In the genomic region with DNA sequence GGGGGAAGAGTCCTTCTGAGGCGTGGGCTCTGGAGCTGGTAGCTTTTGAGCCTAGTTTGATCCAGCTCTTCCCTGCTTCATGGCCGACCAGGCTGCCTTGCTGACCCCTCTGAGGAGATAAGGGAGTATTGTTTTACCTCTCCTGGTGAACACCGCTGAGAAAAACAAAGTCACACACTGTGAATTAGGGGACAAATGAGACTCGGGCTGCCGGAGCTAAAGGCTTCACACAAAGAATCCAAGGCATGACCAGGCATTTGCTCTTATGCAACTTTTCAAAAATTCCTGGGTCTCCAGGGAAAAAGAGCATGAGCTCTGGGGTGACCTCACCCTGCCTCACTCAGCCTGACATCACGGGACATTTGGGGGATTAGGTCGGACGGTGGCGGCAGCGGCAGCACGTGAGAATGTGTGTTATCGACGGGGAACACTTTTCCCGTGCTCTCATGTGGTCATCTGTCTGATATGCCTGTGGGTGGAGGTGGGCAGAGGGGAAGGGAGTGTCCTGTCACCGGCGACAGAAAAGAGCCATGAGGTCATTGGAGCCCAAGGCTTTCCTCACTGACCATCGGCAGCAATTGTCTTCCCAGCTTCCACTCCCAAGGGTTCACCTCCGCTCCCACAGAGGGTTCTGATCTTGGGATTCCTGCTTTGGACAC, we compare ENCODE assay signal across 1 cellular context.
TF ChIP-seq lines count a peak whose summit lies in the region.

No MANE protein-coding gene starts in this region.

TF ChIP-seq in HepG2, 621 proteins besides CTCF, POLR2A, EP300 and RAD21 (continued from another document and continues in another):
- TF ChIP-seq CEBPB (IDR thresholded peaks at IDR 0.05; ENCODE audit: borderline replicate concordance, low read depth, low read length) (peak; percentile 75; the same call in 1 of the 2 replicates), DNMT3B (CRISPR knock-in tag; conservative IDR thresholded peaks at IDR 0.05) (no peak; the same call in 1 of the 2 replicates), CENPX (CRISPR knock-in tag; IDR thresholded peaks at IDR 0.05) (no peak), NFE2 (CRISPR knock-in tag; IDR thresholded peaks at IDR 0.05) (no peak), CENPT (CRISPR knock-in tag; IDR thresholded peaks at IDR 0.05; ENCODE audit: low read depth) (no peak), ZNF598 (CRISPR knock-in tag; IDR thresholded peaks at IDR 0.05; ENCODE audit: borderline replicate concordance) (0 out of 2 replicates have a peak, but pooled peaks have one; percentile 39), ZNF616 (CRISPR knock-in tag; IDR thresholded peaks at IDR 0.05; ENCODE audit: low read depth) (no peak), BCL6 (CRISPR knock-in tag; IDR thresholded peaks at IDR 0.05) (peak; percentile 73), WIZ (CRISPR knock-in tag; IDR thresholded peaks at IDR 0.05) (no peak), JUNB (CRISPR knock-in tag; IDR thresholded peaks at IDR 0.05; ENCODE audit: borderline replicate concordance) (no peak), RXRB (CRISPR knock-in tag; IDR thresholded peaks at IDR 0.05; ENCODE audit: borderline replicate concordance) (peak; percentile 58; the same call in 1 of the 2 replicates), FOSL2 (CRISPR knock-in tag; IDR thresholded peaks at IDR 0.05) (peak; percentile 72), NFIC (IDR thresholded peaks at IDR 0.05; ENCODE audit: low read length) (no peak), NFE2L1 (CRISPR knock-in tag; IDR thresholded peaks at IDR 0.05; ENCODE audit: borderline replicate concordance) (no peak), ZNF746 (CRISPR knock-in tag; IDR thresholded peaks at IDR 0.05) (no peak), SSRP1 (CRISPR knock-in tag; IDR thresholded peaks at IDR 0.05) (no peak), ZNF354B (CRISPR knock-in tag; IDR thresholded peaks at IDR 0.05) (no peak), TRIM24 (CRISPR knock-in tag; IDR thresholded peaks at IDR 0.05) (no peak), PHF21A (CRISPR knock-in tag; IDR thresholded peaks at IDR 0.05) (peak; percentile 32; the same call in 1 of the 2 replicates), NFATC3 (CRISPR knock-in tag; IDR thresholded peaks at IDR 0.05) (no peak), ZNF44 (CRISPR knock-in tag; IDR thresholded peaks at IDR 0.05) (no peak), MTF2 (CRISPR knock-in tag; IDR thresholded peaks at IDR 0.05; ENCODE audit: borderline replicate concordance) (no peak), ERF (CRISPR knock-in tag; IDR thresholded peaks at IDR 0.05) (peak; percentile 37; the same call in 1 of the 2 replicates), ZNF496 (CRISPR knock-in tag; IDR thresholded peaks at IDR 0.05; ENCODE audit: insufficient replicate concordance) (no peak), ZNF7 (CRISPR knock-in tag; IDR thresholded peaks at IDR 0.05) (no peak), HOXA3 (CRISPR knock-in tag; IDR thresholded peaks at IDR 0.05) (peak; percentile 38; the same call in 1 of the 2 replicates), POLR2G (IDR thresholded peaks at IDR 0.05; ENCODE audit: low read depth, low read length) (no peak), TEAD3 (CRISPR knock-in tag; optimal IDR thresholded peaks at IDR 0.05; ENCODE audit: borderline replicate concordance) (peak; percentile 66), ZNF432 (CRISPR knock-in tag; IDR thresholded peaks at IDR 0.05; ENCODE audit: borderline replicate concordance) (no peak), KDM5B (CRISPR knock-in tag; IDR thresholded peaks at IDR 0.05; ENCODE audit: borderline replicate concordance) (peak; percentile 34; the same call in 1 of the 2 replicates), DMAP1 (CRISPR knock-in tag; IDR thresholded peaks at IDR 0.05) (0 out of 2 replicates have a peak, but pooled peaks have one; percentile 16), DR1 (CRISPR knock-in tag; IDR thresholded peaks at IDR 0.05) (no peak), RELA (CRISPR knock-in tag; IDR thresholded peaks at IDR 0.05) (no peak), AHR (CRISPR knock-in tag; IDR thresholded peaks at IDR 0.05) (no peak), MED8 (CRISPR knock-in tag; IDR thresholded peaks at IDR 0.05; ENCODE audit: insufficient replicate concordance) (no peak), RBM39 (IDR thresholded peaks at IDR 0.05; ENCODE audit: low read depth, low read length, poor library complexity, severe bottlenecking) (no peak)
- TF ChIP-seq, protein P1, sequence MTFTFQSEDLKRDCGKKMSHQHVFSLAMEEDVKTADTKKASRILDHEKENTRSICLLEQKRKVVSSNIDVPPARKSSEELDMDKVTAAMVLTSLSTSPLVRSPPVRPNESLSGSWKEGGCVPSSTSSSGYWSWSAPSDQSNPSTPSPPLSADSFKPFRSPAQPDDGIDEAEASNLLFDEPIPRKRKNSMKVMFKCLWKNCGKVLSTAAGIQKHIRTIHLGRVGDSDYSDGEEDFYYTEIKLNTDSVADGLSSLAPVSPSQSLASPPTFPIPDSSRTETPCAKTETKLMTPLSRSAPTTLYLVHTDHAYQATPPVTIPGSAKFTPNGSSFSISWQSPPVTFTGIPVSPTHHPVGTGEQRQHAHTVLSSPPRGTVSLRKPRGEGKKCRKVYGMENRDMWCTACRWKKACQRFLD (CRISPR knock-in tag; IDR thresholded peaks at IDR 0.05; ENCODE audit: borderline replicate concordance) = no peak
- TF ChIP-seq, protein P2, sequence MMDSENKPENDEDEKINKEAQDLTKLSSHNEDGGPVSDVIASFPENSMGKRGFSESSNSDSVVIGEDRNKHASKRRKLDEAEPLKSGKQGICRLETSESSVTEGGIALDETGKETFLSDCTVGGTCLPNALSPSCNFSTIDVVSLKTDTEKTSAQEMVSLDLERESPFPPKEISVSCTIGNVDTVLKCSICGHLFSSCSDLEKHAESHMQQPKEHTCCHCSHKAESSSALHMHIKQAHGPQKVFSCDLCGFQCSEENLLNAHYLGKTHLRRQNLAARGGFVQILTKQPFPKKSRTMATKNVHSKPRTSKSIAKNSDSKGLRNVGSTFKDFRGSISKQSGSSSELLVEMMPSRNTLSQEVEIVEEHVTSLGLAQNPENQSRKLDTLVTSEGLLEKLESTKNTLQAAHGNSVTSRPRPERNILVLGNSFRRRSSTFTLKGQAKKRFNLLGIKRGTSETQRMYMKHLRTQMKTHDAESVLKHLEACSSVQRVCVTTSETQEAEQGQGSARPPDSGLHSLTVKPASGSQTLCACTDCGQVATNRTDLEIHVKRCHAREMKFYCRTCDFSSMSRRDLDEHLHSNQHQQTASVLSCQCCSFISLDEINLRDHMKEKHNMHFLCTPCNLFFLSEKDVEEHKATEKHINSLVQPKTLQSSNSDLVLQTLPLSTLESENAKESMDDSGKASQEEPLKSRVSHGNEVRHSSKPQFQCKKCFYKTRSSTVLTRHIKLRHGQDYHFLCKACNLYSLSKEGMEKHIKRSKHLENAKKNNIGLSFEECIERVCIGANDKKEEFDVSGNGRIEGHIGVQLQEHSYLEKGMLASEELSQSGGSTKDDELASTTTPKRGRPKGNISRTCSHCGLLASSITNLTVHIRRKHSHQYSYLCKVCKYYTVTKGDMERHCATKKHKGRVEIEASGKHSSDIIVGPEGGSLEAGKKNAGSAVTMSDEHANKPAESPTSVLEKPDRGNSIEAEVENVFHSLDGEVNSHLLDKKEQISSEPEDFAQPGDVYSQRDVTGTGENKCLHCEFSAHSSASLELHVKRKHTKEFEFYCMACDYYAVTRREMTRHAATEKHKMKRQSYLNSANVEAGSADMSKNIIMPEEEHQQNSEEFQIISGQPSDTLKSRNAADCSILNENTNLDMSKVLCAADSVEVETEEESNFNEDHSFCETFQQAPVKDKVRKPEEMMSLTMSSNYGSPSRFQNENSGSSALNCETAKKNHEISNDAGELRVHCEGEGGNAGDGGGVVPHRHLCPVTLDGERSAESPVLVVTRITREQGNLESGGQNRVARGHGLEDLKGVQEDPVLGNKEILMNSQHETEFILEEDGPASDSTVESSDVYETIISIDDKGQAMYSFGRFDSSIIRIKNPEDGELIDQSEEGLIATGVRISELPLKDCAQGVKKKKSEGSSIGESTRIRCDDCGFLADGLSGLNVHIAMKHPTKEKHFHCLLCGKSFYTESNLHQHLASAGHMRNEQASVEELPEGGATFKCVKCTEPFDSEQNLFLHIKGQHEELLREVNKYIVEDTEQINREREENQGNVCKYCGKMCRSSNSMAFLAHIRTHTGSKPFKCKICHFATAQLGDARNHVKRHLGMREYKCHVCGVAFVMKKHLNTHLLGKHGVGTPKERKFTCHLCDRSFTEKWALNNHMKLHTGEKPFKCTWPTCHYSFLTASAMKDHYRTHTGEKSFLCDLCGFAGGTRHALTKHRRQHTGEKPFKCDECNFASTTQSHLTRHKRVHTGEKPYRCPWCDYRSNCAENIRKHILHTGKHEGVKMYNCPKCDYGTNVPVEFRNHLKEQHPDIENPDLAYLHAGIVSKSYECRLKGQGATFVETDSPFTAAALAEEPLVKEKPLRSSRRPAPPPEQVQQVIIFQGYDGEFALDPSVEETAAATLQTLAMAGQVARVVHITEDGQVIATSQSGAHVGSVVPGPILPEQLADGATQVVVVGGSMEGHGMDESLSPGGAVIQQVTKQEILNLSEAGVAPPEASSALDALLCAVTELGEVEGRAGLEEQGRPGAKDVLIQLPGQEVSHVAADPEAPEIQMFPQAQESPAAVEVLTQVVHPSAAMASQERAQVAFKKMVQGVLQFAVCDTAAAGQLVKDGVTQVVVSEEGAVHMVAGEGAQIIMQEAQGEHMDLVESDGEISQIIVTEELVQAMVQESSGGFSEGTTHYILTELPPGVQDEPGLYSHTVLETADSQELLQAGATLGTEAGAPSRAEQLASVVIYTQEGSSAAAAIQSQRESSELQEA (CRISPR knock-in tag; IDR thresholded peaks at IDR 0.05; ENCODE audit: not compliant biosample characterization) = no peak
- TF ChIP-seq, protein P3, sequence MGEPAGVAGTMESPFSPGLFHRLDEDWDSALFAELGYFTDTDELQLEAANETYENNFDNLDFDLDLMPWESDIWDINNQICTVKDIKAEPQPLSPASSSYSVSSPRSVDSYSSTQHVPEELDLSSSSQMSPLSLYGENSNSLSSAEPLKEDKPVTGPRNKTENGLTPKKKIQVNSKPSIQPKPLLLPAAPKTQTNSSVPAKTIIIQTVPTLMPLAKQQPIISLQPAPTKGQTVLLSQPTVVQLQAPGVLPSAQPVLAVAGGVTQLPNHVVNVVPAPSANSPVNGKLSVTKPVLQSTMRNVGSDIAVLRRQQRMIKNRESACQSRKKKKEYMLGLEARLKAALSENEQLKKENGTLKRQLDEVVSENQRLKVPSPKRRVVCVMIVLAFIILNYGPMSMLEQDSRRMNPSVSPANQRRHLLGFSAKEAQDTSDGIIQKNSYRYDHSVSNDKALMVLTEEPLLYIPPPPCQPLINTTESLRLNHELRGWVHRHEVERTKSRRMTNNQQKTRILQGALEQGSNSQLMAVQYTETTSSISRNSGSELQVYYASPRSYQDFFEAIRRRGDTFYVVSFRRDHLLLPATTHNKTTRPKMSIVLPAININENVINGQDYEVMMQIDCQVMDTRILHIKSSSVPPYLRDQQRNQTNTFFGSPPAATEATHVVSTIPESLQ (CRISPR knock-in tag; conservative IDR thresholded peaks at IDR 0.05) = no peak
- TF ChIP-seq, protein P4, sequence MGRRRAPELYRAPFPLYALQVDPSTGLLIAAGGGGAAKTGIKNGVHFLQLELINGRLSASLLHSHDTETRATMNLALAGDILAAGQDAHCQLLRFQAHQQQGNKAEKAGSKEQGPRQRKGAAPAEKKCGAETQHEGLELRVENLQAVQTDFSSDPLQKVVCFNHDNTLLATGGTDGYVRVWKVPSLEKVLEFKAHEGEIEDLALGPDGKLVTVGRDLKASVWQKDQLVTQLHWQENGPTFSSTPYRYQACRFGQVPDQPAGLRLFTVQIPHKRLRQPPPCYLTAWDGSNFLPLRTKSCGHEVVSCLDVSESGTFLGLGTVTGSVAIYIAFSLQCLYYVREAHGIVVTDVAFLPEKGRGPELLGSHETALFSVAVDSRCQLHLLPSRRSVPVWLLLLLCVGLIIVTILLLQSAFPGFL (CRISPR knock-in tag; IDR thresholded peaks at IDR 0.05) = no peak
- TF ChIP-seq, protein P5, sequence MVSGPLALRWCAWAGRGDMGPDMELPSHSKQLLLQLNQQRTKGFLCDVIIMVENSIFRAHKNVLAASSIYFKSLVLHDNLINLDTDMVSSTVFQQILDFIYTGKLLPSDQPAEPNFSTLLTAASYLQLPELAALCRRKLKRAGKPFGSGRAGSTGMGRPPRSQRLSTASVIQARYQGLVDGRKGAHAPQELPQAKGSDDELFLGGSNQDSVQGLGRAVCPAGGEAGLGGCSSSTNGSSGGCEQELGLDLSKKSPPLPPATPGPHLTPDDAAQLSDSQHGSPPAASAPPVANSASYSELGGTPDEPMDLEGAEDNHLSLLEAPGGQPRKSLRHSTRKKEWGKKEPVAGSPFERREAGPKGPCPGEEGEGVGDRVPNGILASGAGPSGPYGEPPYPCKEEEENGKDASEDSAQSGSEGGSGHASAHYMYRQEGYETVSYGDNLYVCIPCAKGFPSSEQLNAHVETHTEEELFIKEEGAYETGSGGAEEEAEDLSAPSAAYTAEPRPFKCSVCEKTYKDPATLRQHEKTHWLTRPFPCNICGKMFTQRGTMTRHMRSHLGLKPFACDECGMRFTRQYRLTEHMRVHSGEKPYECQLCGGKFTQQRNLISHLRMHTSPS (CRISPR knock-in tag; IDR thresholded peaks at IDR 0.05; ENCODE audit: low read depth) = 0 out of 2 replicates have a peak, but pooled peaks have one; percentile 41
- TF ChIP-seq, protein P6, sequence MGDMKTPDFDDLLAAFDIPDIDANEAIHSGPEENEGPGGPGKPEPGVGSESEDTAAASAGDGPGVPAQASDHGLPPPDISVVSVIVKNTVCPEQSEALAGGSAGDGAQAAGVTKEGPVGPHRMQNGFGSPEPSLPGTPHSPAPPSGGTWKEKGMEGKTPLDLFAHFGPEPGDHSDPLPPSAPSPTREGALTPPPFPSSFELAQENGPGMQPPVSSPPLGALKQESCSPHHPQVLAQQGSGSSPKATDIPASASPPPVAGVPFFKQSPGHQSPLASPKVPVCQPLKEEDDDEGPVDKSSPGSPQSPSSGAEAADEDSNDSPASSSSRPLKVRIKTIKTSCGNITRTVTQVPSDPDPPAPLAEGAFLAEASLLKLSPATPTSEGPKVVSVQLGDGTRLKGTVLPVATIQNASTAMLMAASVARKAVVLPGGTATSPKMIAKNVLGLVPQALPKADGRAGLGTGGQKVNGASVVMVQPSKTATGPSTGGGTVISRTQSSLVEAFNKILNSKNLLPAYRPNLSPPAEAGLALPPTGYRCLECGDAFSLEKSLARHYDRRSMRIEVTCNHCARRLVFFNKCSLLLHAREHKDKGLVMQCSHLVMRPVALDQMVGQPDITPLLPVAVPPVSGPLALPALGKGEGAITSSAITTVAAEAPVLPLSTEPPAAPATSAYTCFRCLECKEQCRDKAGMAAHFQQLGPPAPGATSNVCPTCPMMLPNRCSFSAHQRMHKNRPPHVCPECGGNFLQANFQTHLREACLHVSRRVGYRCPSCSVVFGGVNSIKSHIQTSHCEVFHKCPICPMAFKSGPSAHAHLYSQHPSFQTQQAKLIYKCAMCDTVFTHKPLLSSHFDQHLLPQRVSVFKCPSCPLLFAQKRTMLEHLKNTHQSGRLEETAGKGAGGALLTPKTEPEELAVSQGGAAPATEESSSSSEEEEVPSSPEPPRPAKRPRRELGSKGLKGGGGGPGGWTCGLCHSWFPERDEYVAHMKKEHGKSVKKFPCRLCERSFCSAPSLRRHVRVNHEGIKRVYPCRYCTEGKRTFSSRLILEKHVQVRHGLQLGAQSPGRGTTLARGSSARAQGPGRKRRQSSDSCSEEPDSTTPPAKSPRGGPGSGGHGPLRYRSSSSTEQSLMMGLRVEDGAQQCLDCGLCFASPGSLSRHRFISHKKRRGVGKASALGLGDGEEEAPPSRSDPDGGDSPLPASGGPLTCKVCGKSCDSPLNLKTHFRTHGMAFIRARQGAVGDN (CRISPR knock-in tag; IDR thresholded peaks at IDR 0.05) = peak; percentile 75
- TF ChIP-seq, protein P7, sequence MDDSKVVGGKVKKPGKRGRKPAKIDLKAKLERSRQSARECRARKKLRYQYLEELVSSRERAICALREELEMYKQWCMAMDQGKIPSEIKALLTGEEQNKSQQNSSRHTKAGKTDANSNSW (CRISPR knock-in tag; IDR thresholded peaks at IDR 0.05; ENCODE audit: borderline replicate concordance) = peak; percentile 67; the same call in 1 of the 2 replicates
